20 cellular contexts compared by ENCODE assay signal in genomic region chr10:9922123-9922685, GRCh38.
"Had no signal": no experiment of that assay in that cellular context is flagged by ENCODE, and none has a peak within 500 bp of the region (broad histone marks: within the 10 kb centered on the region; RNA-seq: fewer than 3 reads in every experiment).

No MANE protein-coding gene starts in this region.

- FAIRE-seq: islet of Langerhans had no signal

- H3K9ac ChIP-seq: neural progenitor cell had no signal

- H3K9me3 ChIP-seq: upper lobe of left lung had no signal

- H3K36me3 ChIP-seq: neural progenitor cell, upper lobe of left lung had no signal

- H3K4me1 Mint-ChIP-seq: activated T-helper 17 cell treated with anti-CD3 and anti-CD28 coated beads, Interleukin-2, amount 50 U/mL, for 72 hours; naive B cell; neural progenitor cell; T-cell had no signal

- H3K27me3 Mint-ChIP-seq: naive B cell, progenitor cell of endocrine pancreas had no signal

- H2AFZ ChIP-seq: hepatocyte, neural progenitor cell had no signal

- ATAC-seq: activated naive CD4-positive, alpha-beta T cell treated with anti-CD3 and anti-CD28 coated beads, Interleukin-2, amount 50 U/mL, for 72 hours; activated T-helper 17 cell treated with anti-CD3 and anti-CD28 coated beads, Interleukin-2, amount 50 U/mL, for 72 hours; SK-N-SH treated with all-trans-retinoic acid at 6 μM for 48 hours; T-cell had no signal

- H3K4me2 ChIP-seq: hepatocyte, neural progenitor cell had no signal

- H3K27ac ChIP-seq: hepatocyte, neural progenitor cell, upper lobe of left lung had no signal

- H3K4me1 ChIP-seq: neural progenitor cell, upper lobe of left lung had no signal

- H3K4me3 ChIP-seq: hepatocyte, neural progenitor cell, upper lobe of left lung had no signal

- H3K79me2 ChIP-seq: hepatocyte had no signal

- H3K27ac Mint-ChIP-seq: activated naive CD4-positive, alpha-beta T cell treated with anti-CD3 and anti-CD28 coated beads, Interleukin-2, amount 50 U/mL, for 72 hours; activated T-cell treated with anti-CD3 and anti-CD28 coated beads, Interleukin-2, amount 50 U/mL, for 24 hours; activated T-helper 17 cell treated with anti-CD3 and anti-CD28 coated beads, Interleukin-2, amount 50 U/mL, for 72 hours; naive B cell; neural progenitor cell; progenitor cell of endocrine pancreas; T-cell; T-helper 2 cell treated with Interferon-gamma antibody and Interleukin-4, amounts not matched to agents 5 μg/mL and 100 μg/mL, for 36 hours had no signal

- H3K4me3 Mint-ChIP-seq: activated T-cell treated with anti-CD3 and anti-CD28 coated beads, Interleukin-2, amount 50 U/mL, for 24 hours; activated T-helper 17 cell treated with anti-CD3 and anti-CD28 coated beads, Interleukin-2, amount 50 U/mL, for 72 hours; naive B cell; neural progenitor cell; T-cell; T-helper 2 cell treated with Interferon-gamma antibody and Interleukin-4, amounts not matched to agents 5 μg/mL and 100 μg/mL, for 36 hours had no signal

- H3K36me3 Mint-ChIP-seq: activated naive CD4-positive, alpha-beta T cell treated with anti-CD3 and anti-CD28 coated beads, Interleukin-2, amount 50 U/mL, for 72 hours; naive B cell; neural progenitor cell; T-cell had no signal

- H3K9me3 Mint-ChIP-seq: activated T-cell treated with anti-CD3 and anti-CD28 coated beads, Interleukin-2, amount 50 U/mL, for 24 hours; neural progenitor cell; T-helper 2 cell treated with Interferon-gamma antibody and Interleukin-4, amounts not matched to agents 5 μg/mL and 100 μg/mL, for 36 hours had no signal

- H3K27me3 ChIP-seq: hepatocyte, neural progenitor cell, upper lobe of left lung had no signal

- DNase-seq: activated CD4-positive, alpha-beta T cell treated with anti-CD3 and anti-CD28 coated beads for 1 hour; activated CD4-positive, alpha-beta T cell treated with anti-CD3 and anti-CD28 coated beads, Interleukin-2, amount 50 U/mL, for 1 hour; activated T-cell treated with anti-CD3 and anti-CD28 coated beads, Interleukin-2, amount 50 U/mL, for 24 hours; dermis blood vessel endothelial cell; effector memory CD4-positive, alpha-beta T cell; foreskin melanocyte; mesendoderm; naive B cell; stimulated activated CD4-positive, alpha-beta T cell treated with anti-CD3 and anti-CD28 coated beads, Interleukin-4, amount 100 ng/mL, for 24 hours; stimulated activated naive CD4-positive, alpha-beta T cell treated with Interleukin-2 at 50 U/mL for 16 hours; T-cell; upper lobe of left lung had no signal
